In the genomic region with DNA sequence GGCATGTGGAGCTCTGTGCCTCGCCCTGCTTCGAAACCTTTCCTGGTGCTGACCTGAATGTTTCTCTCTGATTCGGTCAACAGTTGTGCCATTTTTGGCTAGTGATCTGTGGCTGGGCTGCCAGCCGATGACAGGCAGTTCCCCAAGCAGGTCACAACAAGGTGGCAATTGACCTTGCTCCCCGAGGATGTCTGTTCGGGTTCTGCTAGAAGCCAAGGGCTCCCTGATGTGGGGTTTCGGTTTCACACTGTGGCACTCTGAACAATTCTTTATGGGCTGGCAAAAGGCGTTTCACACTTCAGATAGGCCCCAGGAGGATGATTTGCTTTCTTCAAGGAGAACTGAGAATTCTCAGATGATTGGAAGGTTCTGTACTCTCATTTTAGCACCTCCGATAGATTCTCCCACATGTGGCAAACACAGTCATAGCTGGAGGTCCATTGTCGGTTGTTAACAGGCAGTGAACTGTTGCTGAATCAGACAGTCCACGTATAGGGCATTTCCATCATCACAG, we compare ENCODE assay signal across 13 cellular contexts.
DNase-seq lines count a peak whose midpoint lies in the region; ATAC-seq, FAIRE-seq and TF ChIP-seq lines count a peak whose summit lies in the region.
"Had no signal": no experiment of that assay in that cellular context is flagged by ENCODE, and none has a peak within 500 bp of the region (broad histone marks: within the 10 kb centered on the region; RNA-seq: fewer than 3 reads in every experiment).

No MANE protein-coding gene starts in this region.

- peak overlapping the region; percentile 36 for H3K4me3 ChIP-seq in WI38 (ENCODE audit: low read depth, low read length)
- H3K4me3 ChIP-seq: skin epidermis had no signal

- TF ChIP-seq CTCF in WI38 (IDR thresholded peaks at IDR 0.05; ENCODE audit: low read depth, low read length): no peak

- DNase-seq in H54 (ENCODE audit: insufficient read length, low spot score) (no peak), HT-29 (ENCODE audit: low spot score) (no peak), NCI-H2227 treated with DMSO at 0.1 percent for 48 hours (lab: John Stamatoyannopoulos, UW) (no peak)
- DNase-seq: activated CD8-positive, alpha-beta T cell treated with anti-CD3 and anti-CD28 coated beads, Interleukin-2, amount 10 ng/mL, durations not matched to agents 7 days and 5 days; CD8-positive, alpha-beta T cell; naive B cell; NCI-H446 had no signal

- peak; percentile 76 for ATAC-seq in GM18498 (IDR thresholded peaks at IDR 0.05; ENCODE audit: unreplicated experiment)
- ATAC-seq in GM19455 (IDR thresholded peaks at IDR 0.05; ENCODE audit: unreplicated experiment): peak; percentile 61
- peak; percentile 81 for ATAC-seq in HG03045 (IDR thresholded peaks at IDR 0.05; ENCODE audit: unreplicated experiment)
- no peak for ATAC-seq in HG03095 (IDR thresholded peaks at IDR 0.05; ENCODE audit: unreplicated experiment)
- ATAC-seq: activated CD8-positive, alpha-beta T cell treated with anti-CD3 and anti-CD28 coated beads, Interleukin-2, amount 10 ng/mL, durations not matched to agents 7 days and 5 days; CD8-positive, alpha-beta T cell had no signal

- TF ChIP-seq POLR2A in H54 (IDR thresholded peaks at IDR 0.05; ENCODE audit: low read depth, low read length): no peak

- no peak for FAIRE-seq in H54 (lab: Jason Lieb, UNC)
